Comparison of ENCODE assay signal across 10 cellular contexts in the genomic region with DNA sequence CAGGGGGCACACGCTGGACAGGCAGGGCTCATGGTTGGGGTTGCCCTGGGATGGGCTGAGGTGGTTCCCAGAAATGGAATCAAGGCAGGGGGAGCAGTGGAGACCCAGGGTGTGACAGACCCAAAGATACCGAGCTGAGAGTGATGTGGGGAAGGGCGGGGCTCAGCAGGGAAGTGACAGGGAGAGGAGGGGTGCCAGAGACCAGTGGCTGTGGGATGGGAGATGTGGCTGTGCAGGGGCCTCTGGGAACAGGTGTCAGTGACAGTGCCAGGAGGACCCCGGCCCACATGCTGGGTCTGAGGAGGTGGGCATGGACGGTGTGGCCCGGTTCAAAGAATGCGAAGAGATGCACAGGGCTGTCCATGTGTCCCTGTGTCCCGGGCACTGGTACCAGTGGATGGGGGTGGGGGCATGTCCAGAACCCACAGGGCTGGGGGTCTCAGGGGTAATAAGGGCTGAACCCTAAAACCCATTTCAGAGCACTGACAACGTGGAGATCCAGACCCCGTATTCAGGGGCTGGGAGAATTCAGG. TPM values are rescaled to one million over a fixed set of nuclear protein-coding genes. Genes with fewer than 3 reads are reported as not detected.
DNase-seq lines count a peak whose midpoint lies in the region; ATAC-seq and TF ChIP-seq lines count a peak whose summit lies in the region.
"Had no signal": no experiment of that assay in that cellular context is flagged by ENCODE, and none has a peak within 500 bp of the region (broad histone marks: within the 10 kb centered on the region; RNA-seq: fewer than 3 reads in every experiment).

No MANE protein-coding gene starts in this region.

- no peaks in the 10 kb centered on the region for H3K9me3 Mint-ChIP-seq in chondrocyte (ENCODE audit: low read depth)

- H3K27me3 Mint-ChIP-seq in chondrocyte (ENCODE audit: low read depth) = no peaks in the 10 kb centered on the region

- TF ChIP-seq CTCF in A673 (conservative IDR thresholded peaks at IDR 0.05; ENCODE audit: low read depth, low read length) (no peak), chondrocyte (IDR thresholded peaks at IDR 0.05) (no peak)

- H3K9ac ChIP-seq in mucosa of stomach (ENCODE audit: low read length) = peak overlapping the region; percentile 77

- H3K4me3 ChIP-seq in A673 (ENCODE audit: low read depth, low read length, poor library complexity, severe bottlenecking) (peak overlapping the region; percentile 59), mucosa of stomach (ENCODE audit: low read length) (peak overlapping the region; percentile 56)
- H3K4me3 ChIP-seq in Jurkat, Clone E6-1 (ENCODE audit: low read length) = peak overlapping the region; percentile 77

- H3K36me3 ChIP-seq in A673 (ENCODE audit: insufficient read depth, low read length, poor library complexity, severe bottlenecking) (no peaks in the 10 kb centered on the region), mucosa of stomach (ENCODE audit: control insufficient read depth, insufficient read depth, low read length) (no peaks in the 10 kb centered on the region)
- H3K36me3 ChIP-seq: adrenal gland had no signal

- no peaks in the 10 kb centered on the region for H3K27me3 ChIP-seq in A673 (replicated peaks; ENCODE audit: insufficient read depth, low read depth, low read length, poor library complexity)
- peaks cover 2% of the 10 kb centered on the region for H3K27me3 ChIP-seq in mucosa of stomach (ENCODE audit: control insufficient read depth, insufficient read depth, low read length)
- H3K27me3 ChIP-seq: adrenal gland had no signal

- DNase-seq in A673 (ENCODE audit: low spot score) (no peak), chondrocyte (ENCODE audit: low spot score) (no peak), AG20443 (ENCODE audit: low spot score) (no peak), retina (no peak)
- DNase-seq in Jurkat, Clone E6-1 (ENCODE audit: low read depth, low spot score) = no peak
- DNase-seq: Kasumi-1 had no signal

- POLR2A ChIA-PET in A673 (lab: Charles Lee; ENCODE audit: low non-redundant PET) = no interaction called here

- H3K27ac ChIP-seq in A673 (ENCODE audit: low read depth, low read length, poor library complexity, severe bottlenecking) = peak overlapping the region; percentile 57

- ATAC-seq in HG02798 (IDR thresholded peaks at IDR 0.05; ENCODE audit: poor library complexity, unreplicated experiment) (no peak), GM19351 (IDR thresholded peaks at IDR 0.05; ENCODE audit: unreplicated experiment) (no peak)

- H3K36me3 Mint-ChIP-seq in chondrocyte (ENCODE audit: low read depth) = no peaks in the 10 kb centered on the region

- BruUV-seq in A673 (replicated peaks; lab: Mats Ljungman, UMichigan) = no TSS peak

- intact Hi-C loops in A673 (cut with micrococcal nuclease; ENCODE audit: unreplicated experiment) = no loop called here

- H3K4me3 Mint-ChIP-seq in chondrocyte (ENCODE audit: unreplicated experiment) = peak overlapping the region; percentile 65

- H3K4me1 ChIP-seq in A673 (ENCODE audit: insufficient read depth, low read length, poor library complexity, severe bottlenecking) (peaks cover 6% of the 10 kb centered on the region), mucosa of stomach (ENCODE audit: control insufficient read depth, insufficient read depth, low read length) (peaks cover 47% of the 10 kb centered on the region)

- CTCF ChIA-PET in A673 (lab: Charles Lee) = no interaction called here

- H3K27ac Mint-ChIP-seq in chondrocyte (ENCODE audit: unreplicated experiment) = peak overlapping the region; percentile 49

- peaks cover 11% of the 10 kb centered on the region for H3K4me1 Mint-ChIP-seq in chondrocyte (ENCODE audit: low read depth)

- no peaks in the 10 kb centered on the region for H3K9me3 ChIP-seq in A673 (ENCODE audit: low read depth, low read length, poor library complexity, severe bottlenecking)
- no peaks in the 10 kb centered on the region for H3K9me3 ChIP-seq in mucosa of stomach (ENCODE audit: control insufficient read depth, low read length)
- H3K9me3 ChIP-seq: adrenal gland had no signal

RNA-seq across cellular contexts. Expression of a gene that starts 1.0 kb away (rescaled TPM):
- 11.8 and 14.1 TPM in 2 replicates for total RNA-seq in A673 (2021)
- 17.4 TPM for polyA plus RNA-seq in Jurkat, Clone E6-1 (2012; ENCODE audit: insufficient read depth, insufficient read length)
- total RNA-seq in chondrocyte = 6.4 to 7.8 TPM (median 6.5 TPM) in 3 replicates

RNA-seq across cellular contexts. Expression of a gene that starts 19.1 kb away (rescaled TPM):
- total RNA-seq in A673 (2021) (1,502 and 1,506 TPM in 2 replicates), chondrocyte (830 to 911 TPM (median 873 TPM) in 3 replicates)
- polyA plus RNA-seq in Jurkat, Clone E6-1 (2012; ENCODE audit: insufficient read depth, insufficient read length) = 3,293 TPM

RNA-seq across cellular contexts. Expression of a gene that starts 21.3 kb away (rescaled TPM):
- not detected in 2 replicates for total RNA-seq in A673 (2021)
- polyA plus RNA-seq in Jurkat, Clone E6-1 (2012; ENCODE audit: insufficient read depth, insufficient read length) = not detected
- not detected in 3 replicates for total RNA-seq in chondrocyte
- total RNA-seq: adrenal gland had no signal
- polyA plus RNA-seq: adrenal gland had no signal

RNA-seq across cellular contexts. Expression of a gene that starts 38.9 kb away (rescaled TPM):
- total RNA-seq in A673 (2021) = 4.2 and 13.2 TPM in 2 replicates
- 2.2 TPM for polyA plus RNA-seq in Jurkat, Clone E6-1 (2012; ENCODE audit: insufficient read depth, insufficient read length)
- 156 to 368 TPM (median 355 TPM) in 3 replicates for total RNA-seq in chondrocyte
